In genomic region chr2:178335218-178335617, GRCh38 we compare ENCODE assay signal across 19 cellular contexts.
DNase-seq lines count a peak whose midpoint lies in the region; ATAC-seq and TF ChIP-seq lines count a peak whose summit lies in the region.
"Had no signal": no experiment of that assay in that cellular context is flagged by ENCODE, and none has a peak within 500 bp of the region (broad histone marks: within the 10 kb centered on the region; RNA-seq: fewer than 3 reads in every experiment).

No MANE protein-coding gene starts in this region.

- TF ChIP-seq RAD21 in SK-N-SH (IDR thresholded peaks at IDR 0.05; ENCODE audit: low read length), result no peak

- TF ChIP-seq EP300 in SK-N-SH (IDR thresholded peaks at IDR 0.05; ENCODE audit: borderline replicate concordance in 1 of 2, low read depth in 1 of 2, low read length in 1 of 2), result no peak

- H3K9ac ChIP-seq in SK-N-SH (no peak overlapping the region), KMS-11 (no peak overlapping the region)
- H3K9ac ChIP-seq: BLaER1 had no signal

- no peaks in the 10 kb centered on the region for H3K9me3 Mint-ChIP-seq in WTC11
- H3K9me3 Mint-ChIP-seq: CD4-positive, CD25-positive, alpha-beta regulatory T cell; CD8-positive, alpha-beta T cell; GM23338; H9 had no signal

- DNase-seq in SK-N-SH (no peak), WTC11 (ENCODE audit: low spot score) (no peak), psoas muscle (no peak)
- no peak for DNase-seq in effector memory CD4-positive, alpha-beta T cell
- DNase-seq: Caco-2; CD4-positive, CD25-positive, alpha-beta regulatory T cell; CD8-positive, alpha-beta T cell; DMS153; GF-D8; H9 had no signal

- CTCF ChIA-PET in SK-N-SH (lab: Yijun Ruan, JAX) (interaction anchor here (1.1 to 1.2 kb wide), 2 partner anchors 14 to 80 kb away, joined by 4 read pairs; no protein-coding TSS in a partner anchor), WTC11 (lab: Charles Lee) (interaction anchor here (1.3 kb wide), 1 partner anchor 80 kb away, joined by 3 read pairs; no protein-coding TSS in a partner anchor)

- H3K9me3 ChIP-seq in SK-N-SH (no peaks in the 10 kb centered on the region), psoas muscle (no peaks in the 10 kb centered on the region)
- no peaks in the 10 kb centered on the region for H3K9me3 ChIP-seq in effector memory CD4-positive, alpha-beta T cell (ENCODE audit: control insufficient read depth, low read length)
- H3K9me3 ChIP-seq: BLaER1 had no signal

- H2AFZ ChIP-seq in SK-N-SH (ENCODE audit: low read depth) (no peak overlapping the region), KMS-11 (ENCODE audit: low read depth) (no peak overlapping the region)
- H2AFZ ChIP-seq: GM23338 had no signal

- no peaks in the 10 kb centered on the region for H3K4me1 Mint-ChIP-seq in WTC11
- H3K4me1 Mint-ChIP-seq: B cell; CD4-positive, CD25-positive, alpha-beta regulatory T cell; GM23338; H9 had no signal

- no peaks in the 10 kb centered on the region for H3K79me2 ChIP-seq in SK-N-SH (ENCODE audit: insufficient read depth)
- no peaks in the 10 kb centered on the region for H3K79me2 ChIP-seq in KMS-11 (ENCODE audit: insufficient read depth, low read depth)

- intact Hi-C loops in psoas muscle (cut with DNase I), result no loop called here

- H3K27ac ChIP-seq in SK-N-SH (ENCODE audit: low read depth in 2 of 2, low read length in 1 of 2) (no peak overlapping the region), KMS-11 (no peak overlapping the region), psoas muscle (no peak overlapping the region)
- no peak overlapping the region for H3K27ac ChIP-seq in effector memory CD4-positive, alpha-beta T cell (ENCODE audit: insufficient read depth, low read length, poor library complexity, severe bottlenecking)
- H3K27ac ChIP-seq: 22Rv1, BLaER1, C4-2B had no signal

- POLR2A ChIA-PET in SK-N-SH (lab: Yijun Ruan, JAX) (no interaction called here), WTC11 (lab: Charles Lee) (no interaction called here)

- no peak overlapping the region for H3K4me3 Mint-ChIP-seq in WTC11
- H3K4me3 Mint-ChIP-seq: B cell; CD4-positive, CD25-positive, alpha-beta regulatory T cell; CD8-positive, alpha-beta T cell; GM23338; H9 had no signal

- no peaks in the 10 kb centered on the region for H3K27me3 Mint-ChIP-seq in WTC11 (ENCODE audit: low read depth)

- no peak overlapping the region for H3K4me2 ChIP-seq in SK-N-SH
- peak overlapping the region; percentile 23; the same call in 1 of the 2 replicates for H3K4me2 ChIP-seq in KMS-11
- H3K4me2 ChIP-seq: BLaER1, GM23338 had no signal

- H3K9me2 ChIP-seq in SK-N-SH, result no peaks in the 10 kb centered on the region

- H4K20me1 ChIP-seq in SK-N-SH (ENCODE audit: insufficient read depth), result no peaks in the 10 kb centered on the region
- H4K20me1 ChIP-seq in KMS-11 (ENCODE audit: insufficient read depth), result no peaks in the 10 kb centered on the region
- H4K20me1 ChIP-seq: BLaER1 had no signal

- H3K27me3 ChIP-seq in SK-N-SH (ENCODE audit: insufficient read depth) (no peaks in the 10 kb centered on the region), KMS-11 (ENCODE audit: insufficient read depth, low read depth) (no peaks in the 10 kb centered on the region), psoas muscle (ENCODE audit: insufficient read depth in 3 of 3, low read length in 2 of 3) (no peaks in the 10 kb centered on the region)
- H3K27me3 ChIP-seq in effector memory CD4-positive, alpha-beta T cell (replicated peaks; ENCODE audit: control insufficient read depth, insufficient read depth, low read length, poor library complexity, severe bottlenecking), result no peaks in the 10 kb centered on the region
- H3K27me3 ChIP-seq: BLaER1 had no signal

- no peaks in the 10 kb centered on the region; a peak in 2 of 4 replicates for H3K4me1 ChIP-seq in SK-N-SH (ENCODE audit: control insufficient read depth in 1 of 2, insufficient read depth in 2 of 2, low read depth in 1 of 2, low read length in 1 of 2)
- peaks cover 60% of the 10 kb centered on the region for H3K4me1 ChIP-seq in KMS-11 (ENCODE audit: low read depth, poor library complexity, severe bottlenecking)
- H3K4me1 ChIP-seq in psoas muscle, result peaks cover 22% of the 10 kb centered on the region
- H3K4me1 ChIP-seq in effector memory CD4-positive, alpha-beta T cell (ENCODE audit: control insufficient read depth, insufficient read depth, low read length, poor library complexity, severe bottlenecking), result no peaks in the 10 kb centered on the region
- H3K4me1 ChIP-seq: BLaER1 had no signal

- H3K4me3 ChIP-seq in SK-N-SH (ENCODE audit: low read depth in 2 of 2, low read length in 1 of 2) (no peak overlapping the region), KMS-11 (IDR thresholded peaks at IDR 0.05; ENCODE audit: insufficient read depth, low read depth, low read length) (no peak overlapping the region), psoas muscle (no peak overlapping the region)
- no peak overlapping the region for H3K4me3 ChIP-seq in effector memory CD4-positive, alpha-beta T cell (ENCODE audit: insufficient read depth, low read depth, low read length, poor library complexity, severe bottlenecking)
- H3K4me3 ChIP-seq: BLaER1, GM23338 had no signal

- H3K36me3 ChIP-seq in SK-N-SH (replicated peaks in 1 of 2; ENCODE audit: control insufficient read depth in 1 of 2, insufficient read depth in 2 of 2, low read length in 1 of 2) (peaks cover 0 to 3% of the 10 kb centered on the region in 2 experiments), KMS-11 (ENCODE audit: insufficient read depth) (no peaks in the 10 kb centered on the region), psoas muscle (ENCODE audit: insufficient read depth in 1 of 2, low read depth in 1 of 2) (peaks cover 4 to 83% of the 10 kb centered on the region in 2 donors)
- no peaks in the 10 kb centered on the region for H3K36me3 ChIP-seq in effector memory CD4-positive, alpha-beta T cell (ENCODE audit: control insufficient read depth, insufficient read depth, low read length)
- H3K36me3 ChIP-seq: BLaER1 had no signal

- no peaks in the 10 kb centered on the region for H3F3A ChIP-seq in SK-N-SH (replicated peaks; ENCODE audit: insufficient read depth)

- no peaks in the 10 kb centered on the region for H3K36me3 Mint-ChIP-seq in WTC11
- H3K36me3 Mint-ChIP-seq: CD4-positive, CD25-positive, alpha-beta regulatory T cell; CD8-positive, alpha-beta T cell had no signal

- H3K27ac Mint-ChIP-seq in WTC11, result no peak overlapping the region
- H3K27ac Mint-ChIP-seq: B cell; CD4-positive, CD25-positive, alpha-beta regulatory T cell; CD8-positive, alpha-beta T cell; GM23338; H9 had no signal

- TF ChIP-seq CTCF in SK-N-SH (IDR thresholded peaks at IDR 0.05) (no peak), KMS-11 (conservative IDR thresholded peaks at IDR 0.05; ENCODE audit: low read depth, low read length) (no peak), WTC11 (IDR thresholded peaks at IDR 0.05) (no peak), psoas muscle (IDR thresholded peaks at IDR 0.05) (no peak)

- ATAC-seq in SK-N-SH treated with all-trans-retinoic acid at 6 μM for 48 hours (no peak), WTC11 (no peak), psoas muscle (no peak), HG02571 (IDR thresholded peaks at IDR 0.05; ENCODE audit: unreplicated experiment) (no peak)
- ATAC-seq: CD8-positive, alpha-beta T cell; GM23338; HCT116 had no signal

TF ChIP-seq in SK-N-SH treated with all-trans-retinoic acid at 6 μM for 48 hours, 23 proteins besides CTCF, POLR2A, EP300 and RAD21 (continues in another document):
- TF ChIP-seq BACH2 (CRISPR knock-in tag; IDR thresholded peaks at IDR 0.05; ENCODE audit: borderline replicate concordance) (no peak), ZFP3 (CRISPR knock-in tag; IDR thresholded peaks at IDR 0.05) (no peak), ISL1 (CRISPR knock-in tag; IDR thresholded peaks at IDR 0.05) (0 out of 2 replicates have a peak, but pooled peaks have one; percentile 21)

TF ChIP-seq in SK-N-SH, 30 proteins besides CTCF, POLR2A, EP300 and RAD21 (continues in another document):
- no peak for TF ChIP-seq RCOR1 (IDR thresholded peaks at IDR 0.05; ENCODE audit: low read length)
- TF ChIP-seq SMC3 (IDR thresholded peaks at IDR 0.05; ENCODE audit: low read depth, low read length), result no peak
- no peak for TF ChIP-seq RXRA (IDR thresholded peaks at IDR 0.05; ENCODE audit: borderline replicate concordance, low read depth)
- TF ChIP-seq USF2 (IDR thresholded peaks at IDR 0.05; ENCODE audit: borderline replicate concordance, low read depth, low read length), result no peak
- TF ChIP-seq FOXM1 (IDR thresholded peaks at IDR 0.05; ENCODE audit: low read depth), result no peak
- no peak for TF ChIP-seq RFX5 (IDR thresholded peaks at IDR 0.05; ENCODE audit: low read length)
- no peak for TF ChIP-seq FOSL2 (IDR thresholded peaks at IDR 0.05; ENCODE audit: borderline replicate concordance, low read depth)

TF ChIP-seq in WTC11, 78 proteins besides CTCF, POLR2A, EP300 and RAD21:
- TF ChIP-seq, protein P1, sequence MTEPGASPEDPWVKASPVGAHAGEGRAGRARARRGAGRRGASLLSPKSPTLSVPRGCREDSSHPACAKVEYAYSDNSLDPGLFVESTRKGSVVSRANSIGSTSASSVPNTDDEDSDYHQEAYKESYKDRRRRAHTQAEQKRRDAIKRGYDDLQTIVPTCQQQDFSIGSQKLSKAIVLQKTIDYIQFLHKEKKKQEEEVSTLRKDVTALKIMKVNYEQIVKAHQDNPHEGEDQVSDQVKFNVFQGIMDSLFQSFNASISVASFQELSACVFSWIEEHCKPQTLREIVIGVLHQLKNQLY (CRISPR knock-in tag; IDR thresholded peaks at IDR 0.05), result no peak
- 0 out of 2 replicates have a peak, but pooled peaks have one; percentile 69 for TF ChIP-seq HMGA2 (CRISPR knock-in tag; IDR thresholded peaks at IDR 0.05)
